ENCODE assay signal across 8 cellular contexts in genomic region chr1:206469933-206470691, GRCh38. TPM values are rescaled to one million over a fixed set of nuclear protein-coding genes. Genes with fewer than 3 reads are reported as not detected.
DNase-seq lines count a peak whose midpoint lies in the region; ATAC-seq, FAIRE-seq and TF ChIP-seq lines count a peak whose summit lies in the region.

Gene IKBKE, plus strand, starts transcription at chr1:206470476. Its CDS starts 2,752 bp downstream, at chr1:206473228.

- H3K9me3 Mint-ChIP-seq in glutamatergic neuron (ENCODE audit: unreplicated experiment) = peaks cover 4% of the 10 kb centered on the region

- peak; percentile 88 for DNase-seq in PC-3
- peak; percentile 79 for DNase-seq in activated effector memory CD4-positive, alpha-beta T cell treated with anti-CD3 and anti-CD28 coated beads, Interleukin-2, amount 50 U/mL, for 16 hours
- peak; percentile 32 to 66 for DNase-seq in frontal cortex (ENCODE audit: low spot score in 2 of 2)
- DNase-seq in glutamatergic neuron = no peak

- CTCF ChIA-PET in PC-3 (lab: Charles Lee) = interaction anchor here (0.6 to 2.9 kb wide), 5 partner anchors 9 to 143 kb away, joined by 3 to 29 read pairs (median 4); no protein-coding TSS in a partner anchor

- ATAC-seq in GM18867 (IDR thresholded peaks at IDR 0.05; ENCODE audit: unreplicated experiment) = peak; percentile 62
- peak; percentile 48 for ATAC-seq in HG03108 (IDR thresholded peaks at IDR 0.05; ENCODE audit: unreplicated experiment)
- peak; percentile 80 for ATAC-seq in PC-3

- H3K9ac ChIP-seq in BLaER1 treated with 17β-estradiol and CSF1 and Interleukin-3, amounts not matched to agents 10 nM and 100 nM = peak within 1 kb of the TSS; percentile 81 to 95 (median 90)
- H3K9ac ChIP-seq in PC-3 (ENCODE audit: low read length) = peak within 1 kb of the TSS; percentile 69

- H4K20me1 ChIP-seq in BLaER1 treated with 17β-estradiol and CSF1 and Interleukin-3, amounts not matched to agents 10 nM and 100 nM = no peaks in the 10 kb centered on the region; a peak in 2 of 22 replicates
- no peaks in the 10 kb centered on the region for H4K20me1 ChIP-seq in PC-3 (ENCODE audit: low read length)

- H3K4me3 Mint-ChIP-seq in glutamatergic neuron (ENCODE audit: unreplicated experiment) = no peak within 1 kb of the TSS

- H3K4me1 ChIP-seq in BLaER1 treated with 17β-estradiol and CSF1 and Interleukin-3, amounts not matched to agents 10 nM and 100 nM = peaks cover 82 to 96% (median 88%) of the 10 kb centered on the region in 10 experiments
- H3K4me1 ChIP-seq in PC-3 (ENCODE audit: insufficient read depth, low read length) (peaks cover 41% of the 10 kb centered on the region), neutrophil (ENCODE audit: control insufficient read depth in 1 of 2, insufficient read depth in 1 of 2, low read depth in 1 of 2, low read length in 1 of 2) (peaks cover 58 to 63% of the 10 kb centered on the region in 2 experiments)

- peaks cover 13 to 23% (median 20%) of the 10 kb centered on the region in 11 experiments for H3K36me3 ChIP-seq in BLaER1 treated with 17β-estradiol and CSF1 and Interleukin-3, amounts not matched to agents 10 nM and 100 nM
- H3K36me3 ChIP-seq in PC-3 (ENCODE audit: low read depth, low read length) (peaks cover 13% of the 10 kb centered on the region; the same call in 1 of the 2 replicates), neutrophil (peaks cover 5% of the 10 kb centered on the region)

- TF ChIP-seq CTCF in PC-3 (conservative IDR thresholded peaks at IDR 0.05; ENCODE audit: low read depth, low read length) (peak; percentile 50), neutrophil (IDR thresholded peaks at IDR 0.05) (peak; percentile 32), glutamatergic neuron (IDR thresholded peaks at IDR 0.05; ENCODE audit: partially characterized antibody, unreplicated experiment) (no peak)

- H3K27me3 ChIP-seq in BLaER1 treated with 17β-estradiol and CSF1 and Interleukin-3, amounts not matched to agents 10 nM and 100 nM = no peaks in the 10 kb centered on the region
- H3K27me3 ChIP-seq in PC-3 (ENCODE audit: low read length) (no peaks in the 10 kb centered on the region), neutrophil (no peaks in the 10 kb centered on the region)

- peaks cover 14% of the 10 kb centered on the region for H3K79me2 ChIP-seq in PC-3 (ENCODE audit: low read length)

- H3K27ac ChIP-seq in BLaER1 treated with 17β-estradiol and CSF1 and Interleukin-3, amounts not matched to agents 10 nM and 100 nM = peak within 1 kb of the TSS; percentile 39 to 95 (median 94); a peak in 21 of 22 replicates
- H3K27ac ChIP-seq in PC-3 (ENCODE audit: low read length) = peak within 1 kb of the TSS; percentile 60
- H3K27ac ChIP-seq in neutrophil = peak within 1 kb of the TSS; percentile 63

- no peak for FAIRE-seq in frontal cortex (lab: Jason Lieb, UNC)

- peaks cover 4% of the 10 kb centered on the region for H3K4me1 Mint-ChIP-seq in glutamatergic neuron (ENCODE audit: low read depth, unreplicated experiment)

- POLR2A ChIA-PET in PC-3 (lab: Charles Lee; ENCODE audit: unreplicated experiment) = interaction anchor here (0.5 to 1.0 kb wide), 6 partner anchors 13 to 1256 kb away, joined by 3 to 8 read pairs (median 4); partner anchors contain the start of gene ELK4

- no peaks in the 10 kb centered on the region for H3K9me3 ChIP-seq in BLaER1 treated with 17β-estradiol and CSF1 and Interleukin-3, amounts not matched to agents 10 nM and 100 nM (replicated peaks in 1 of 11)
- H3K9me3 ChIP-seq in PC-3 (ENCODE audit: low read length) (no peaks in the 10 kb centered on the region), neutrophil (no peaks in the 10 kb centered on the region)

- peak within 1 kb of the TSS; percentile 91 to 99 (median 97) for H3K4me2 ChIP-seq in BLaER1 treated with 17β-estradiol and CSF1 and Interleukin-3, amounts not matched to agents 10 nM and 100 nM
- peak within 1 kb of the TSS; percentile 91 for H3K4me2 ChIP-seq in PC-3 (ENCODE audit: low read length)

- no peak within 1 kb of the TSS for H3K27ac Mint-ChIP-seq in glutamatergic neuron (ENCODE audit: unreplicated experiment)

- H2AFZ ChIP-seq in PC-3 (ENCODE audit: low read length) = peak within 1 kb of the TSS; percentile 86

- H3K9me2 ChIP-seq in PC-3 (replicated peaks; ENCODE audit: low read length) = no peaks in the 10 kb centered on the region

- H3K36me3 Mint-ChIP-seq in glutamatergic neuron (ENCODE audit: unreplicated experiment) = no peaks in the 10 kb centered on the region

- H3F3A ChIP-seq in PC-3 (ENCODE audit: low read length, unreplicated experiment) = no peaks in the 10 kb centered on the region

- BruUV-seq in PC-3 (replicated peaks; lab: Mats Ljungman, UMichigan) = no TSS peak

- peaks cover 2% of the 10 kb centered on the region for H3K27me3 Mint-ChIP-seq in glutamatergic neuron (ENCODE audit: unreplicated experiment)

- peak within 1 kb of the TSS; percentile 68 to 95 (median 84) for H3K4me3 ChIP-seq in BLaER1 treated with 17β-estradiol and CSF1 and Interleukin-3, amounts not matched to agents 10 nM and 100 nM
- H3K4me3 ChIP-seq in PC-3 (ENCODE audit: low read length) = peak within 1 kb of the TSS; percentile 76
- peak within 1 kb of the TSS; percentile 40 to 56 for H3K4me3 ChIP-seq in neutrophil (ENCODE audit: low read depth in 1 of 2, low read length in 1 of 2)

- intact Hi-C loops in PC-3 (cut with micrococcal nuclease) = no loop called here

RNA-seq across cellular contexts. Expression of gene IKBKE, which starts in this region (rescaled TPM):
- total RNA-seq in PC-3 (2014; rRNA removed) (27.0 and 28.3 TPM in 2 replicates), frontal cortex (0.41 TPM), glutamatergic neuron (ENCODE audit: unreplicated experiment) (0.20 TPM)

Comparison
In these comparisons a context has a peak if more than half of its experiments do, and no peak if none do; other contexts are left out.
1. RNA of gene IKBKE (total RNA-seq): 27.0 to 28.3 TPM in PC-3; 0.41 TPM in frontal cortex (single experiment) and 0.20 TPM in glutamatergic neuron (single experiment); every median in the first group is over 10 times any median in the second.
2. Peak in DNase-seq in frontal cortex; RNA of the gene not detected or under 1 TPM.
3. Peak in every context shown above with its lines, with median percentiles within 50 percentile points of each other: H3K27ac ChIP-seq, H3K4me3 ChIP-seq and ATAC-seq.